ENCODE assay signal across 22 cellular contexts in genomic region chr15:81642451-81642990, GRCh38.
DNase-seq lines count a peak whose midpoint lies in the region; ATAC-seq, FAIRE-seq and TF ChIP-seq lines count a peak whose summit lies in the region.
"Had no signal": no experiment of that assay in that cellular context is flagged by ENCODE, and none has a peak within 500 bp of the region (broad histone marks: within the 10 kb centered on the region; RNA-seq: fewer than 3 reads in every experiment).

No MANE protein-coding gene starts in this region.

- H3K27me3 ChIP-seq in IMR-90 (ENCODE audit: control insufficient read depth, insufficient read depth, low read length) (no peaks in the 10 kb centered on the region), A673 (replicated peaks; ENCODE audit: insufficient read depth, low read depth, low read length, poor library complexity) (no peaks in the 10 kb centered on the region)
- H3K27me3 ChIP-seq: Peyer's patch had no signal

- peaks cover 11% of the 10 kb centered on the region for H3K4me1 ChIP-seq in IMR-90 (ENCODE audit: control insufficient read depth, insufficient read depth, low read length)
- H3K4me1 ChIP-seq in A673 (ENCODE audit: insufficient read depth, low read length, poor library complexity, severe bottlenecking), result no peaks in the 10 kb centered on the region
- H3K4me1 ChIP-seq: Peyer's patch had no signal

- H3K9me3 ChIP-seq in IMR-90 (ENCODE audit: control insufficient read depth, insufficient read depth, low read length) (no peaks in the 10 kb centered on the region), A673 (ENCODE audit: low read depth, low read length, poor library complexity, severe bottlenecking) (no peaks in the 10 kb centered on the region)
- H3K9me3 ChIP-seq: Peyer's patch, thoracic aorta had no signal

- no CpG with 5 or more reads among the region's 4 CpGs for WGBS in IMR-90 (ENCODE audit: extremely low coverage in 2 of 2, insufficient read length in 1 of 2), 2 experiments

- peak overlapping the region in 1 of 2 experiments; percentile 57; a peak in 3 of 4 replicates for H4K8ac ChIP-seq in IMR-90 (ENCODE audit: low read depth in 2 of 2, low read length in 2 of 2)

- POLR2A ChIA-PET in IMR-90 (lab: Charles Lee; ENCODE audit: unreplicated experiment), result interaction anchor here (0.6 kb wide), 1 partner anchor 449 kb away, joined by 3 read pairs; no protein-coding TSS in a partner anchor
- POLR2A ChIA-PET in A673 (lab: Charles Lee; ENCODE audit: low non-redundant PET), result no interaction called here

- no peaks in the 10 kb centered on the region for H4K20me1 ChIP-seq in IMR-90 (ENCODE audit: insufficient read depth, low read length)

- H3K27ac Mint-ChIP-seq in nephron, result peak overlapping the region in 2 of 3 experiments; percentile 34 to 74
- H3K27ac Mint-ChIP-seq: activated CD8-positive, alpha-beta T cell treated with anti-CD3 and anti-CD28 coated beads for 36 hours; activated naive CD4-positive, alpha-beta T cell treated with anti-CD3 and anti-CD28 coated beads, Interleukin-2, amount 10 ng/mL, durations not matched to agents 7 days and 5 days; activated T-cell treated with anti-CD3 and anti-CD28 coated beads, Interleukin-2, amount 50 U/mL, for 24 hours; GM23338; IgD-negative memory B cell; stimulated activated effector memory CD8-positive, alpha-beta T cell treated with anti-CD3 and anti-CD28 coated beads, Interleukin-12 subunit alpha, Interleukin-12 subunit beta, amount 100 ng/mL, for 72 hours; WTC11 had no signal

- BruUV-seq in IMR-90 (replicated peaks; lab: Mats Ljungman, UMichigan), result no TSS peak
- BruUV-seq in A673 (replicated peaks; lab: Mats Ljungman, UMichigan), result no TSS peak

- H3K4ac ChIP-seq in IMR-90 (ENCODE audit: low read depth, low read length), result peak overlapping the region; percentile 81; the same call in 1 of the 2 replicates

- dilution Hi-C loops in IMR-90 (cut with HindIII; ENCODE audit: low sequenced_read_pairs, unreplicated experiment), result no loop called here

- H3K4me3 Mint-ChIP-seq in nephron, result no peak overlapping the region
- H3K4me3 Mint-ChIP-seq: activated CD8-positive, alpha-beta T cell treated with anti-CD3 and anti-CD28 coated beads for 36 hours; activated naive CD4-positive, alpha-beta T cell treated with anti-CD3 and anti-CD28 coated beads, Interleukin-2, amount 10 ng/mL, durations not matched to agents 7 days and 5 days; activated T-cell treated with anti-CD3 and anti-CD28 coated beads, Interleukin-2, amount 50 U/mL, for 24 hours; GM23338; IgD-negative memory B cell; stimulated activated effector memory CD8-positive, alpha-beta T cell treated with anti-CD3 and anti-CD28 coated beads, Interleukin-12 subunit alpha, Interleukin-12 subunit beta, amount 100 ng/mL, for 72 hours; WTC11 had no signal

- no peak overlapping the region for H3K4me3 ChIP-seq in IMR-90 (ENCODE audit: insufficient read depth, low read depth, low read length)
- no peak overlapping the region for H3K4me3 ChIP-seq in A673 (ENCODE audit: low read depth, low read length, poor library complexity, severe bottlenecking)
- H3K4me3 ChIP-seq: GM23338, Peyer's patch, SK-N-MC, thoracic aorta had no signal

- H2AK9ac ChIP-seq in IMR-90 (replicated peaks; ENCODE audit: low read depth, low read length, poor library complexity), result no peak overlapping the region

- no peak for TF ChIP-seq RAD21 in IMR-90 (IDR thresholded peaks at IDR 0.05; ENCODE audit: low read length)

- peak overlapping the region; percentile 93; the same call in 1 of the 2 replicates for H4K5ac ChIP-seq in IMR-90 (ENCODE audit: low read depth, low read length)

- peak overlapping the region; percentile 22 for H3K56ac ChIP-seq in IMR-90 (ENCODE audit: extremely low read depth, insufficient read depth, low read length)

- H3K9me3 Mint-ChIP-seq in nephron, result peaks cover 26% of the 10 kb centered on the region
- H3K9me3 Mint-ChIP-seq: activated CD8-positive, alpha-beta T cell treated with anti-CD3 and anti-CD28 coated beads for 36 hours; activated naive CD4-positive, alpha-beta T cell treated with anti-CD3 and anti-CD28 coated beads, Interleukin-2, amount 10 ng/mL, durations not matched to agents 7 days and 5 days; activated T-cell treated with anti-CD3 and anti-CD28 coated beads, Interleukin-2, amount 50 U/mL, for 24 hours; GM23338; IgD-negative memory B cell had no signal

- H3K36me3 ChIP-seq in IMR-90 (ENCODE audit: control insufficient read depth, insufficient read depth, low read length) (no peaks in the 10 kb centered on the region), A673 (ENCODE audit: insufficient read depth, low read length, poor library complexity, severe bottlenecking) (no peaks in the 10 kb centered on the region)
- H3K36me3 ChIP-seq: Peyer's patch, thoracic aorta had no signal

- H2AK5ac ChIP-seq in IMR-90 (ENCODE audit: low read depth, low read length), result no peak overlapping the region

- H3K36me3 Mint-ChIP-seq in nephron (ENCODE audit: low read depth), result peaks cover 22% of the 10 kb centered on the region
- H3K36me3 Mint-ChIP-seq: activated naive CD4-positive, alpha-beta T cell treated with anti-CD3 and anti-CD28 coated beads, Interleukin-2, amount 10 ng/mL, durations not matched to agents 7 days and 5 days; IgD-negative memory B cell; stimulated activated effector memory CD8-positive, alpha-beta T cell treated with anti-CD3 and anti-CD28 coated beads, Interleukin-12 subunit alpha, Interleukin-12 subunit beta, amount 100 ng/mL, for 72 hours had no signal

- intact Hi-C loops in IMR-90 (cut with micrococcal nuclease) (loop anchor here (1.0 to 5.0 kb wide), 4 partner anchors 160 to 555 kb away; partner anchors contain the start of gene MEX3B), A673 (cut with micrococcal nuclease; ENCODE audit: unreplicated experiment) (no loop called here)

- no peak overlapping the region for H3K14ac ChIP-seq in IMR-90 (replicated peaks; ENCODE audit: low read depth, low read length)

- H3K4me1 Mint-ChIP-seq in nephron, result peaks cover 5% of the 10 kb centered on the region
- H3K4me1 Mint-ChIP-seq: activated naive CD4-positive, alpha-beta T cell treated with anti-CD3 and anti-CD28 coated beads, Interleukin-2, amount 10 ng/mL, durations not matched to agents 7 days and 5 days; IgD-negative memory B cell; stimulated activated effector memory CD8-positive, alpha-beta T cell treated with anti-CD3 and anti-CD28 coated beads, Interleukin-12 subunit alpha, Interleukin-12 subunit beta, amount 100 ng/mL, for 72 hours had no signal

- H2BK15ac ChIP-seq in IMR-90 (ENCODE audit: low read depth, low read length), result 0 out of 3 replicates have a peak overlapping the region, but pooled peaks have one; percentile 16

- peak overlapping the region; percentile 31; the same call in 1 of the 2 replicates for H3K23ac ChIP-seq in IMR-90 (ENCODE audit: low read depth, low read length)

- H3K4me2 ChIP-seq in IMR-90 (ENCODE audit: low read depth, low read length), result peak overlapping the region; percentile 34
- H3K4me2 ChIP-seq: GM23338 had no signal

- no peak for TF ChIP-seq POLR2A in IMR-90 (IDR thresholded peaks at IDR 0.05; ENCODE audit: low read depth, low read length)

- peak overlapping the region; percentile 51 for H2BK5ac ChIP-seq in IMR-90 (ENCODE audit: low read depth, low read length, poor library complexity, severe bottlenecking)

- peak overlapping the region; percentile 23; the same call in 1 of the 2 replicates for H2BK20ac ChIP-seq in IMR-90 (ENCODE audit: low read depth, low read length)

- H3K9me1 ChIP-seq in IMR-90 (ENCODE audit: insufficient read depth, low read length), result peaks cover 3% of the 10 kb centered on the region; the same call in 1 of the 2 replicates

- TF ChIP-seq CTCF in IMR-90 (conservative IDR thresholded peaks at IDR 0.05; ENCODE audit: low read depth, low read length) (no peak), nephron (IDR thresholded peaks at IDR 0.05; ENCODE audit: unreplicated experiment in 3 of 3) (no peak), A673 (conservative IDR thresholded peaks at IDR 0.05; ENCODE audit: low read depth, low read length) (no peak)

- peak overlapping the region; percentile 85 for H2BK120ac ChIP-seq in IMR-90 (ENCODE audit: low read depth, low read length)

- FAIRE-seq in endometrium (lab: Jason Lieb, UNC), result peak; percentile 67
- FAIRE-seq: colon, endothelial cell of umbilical vein had no signal

- no peak overlapping the region for H2AFZ ChIP-seq in IMR-90 (replicated peaks; ENCODE audit: low read length, poor library complexity)
- H2AFZ ChIP-seq: GM23338 had no signal

- peak overlapping the region; percentile 50 for H4K91ac ChIP-seq in IMR-90 (ENCODE audit: insufficient read depth, low read depth, low read length)

- H3K27me3 Mint-ChIP-seq in nephron (ENCODE audit: low read depth), result no peaks in the 10 kb centered on the region
- H3K27me3 Mint-ChIP-seq: activated CD8-positive, alpha-beta T cell treated with anti-CD3 and anti-CD28 coated beads for 36 hours; activated naive CD4-positive, alpha-beta T cell treated with anti-CD3 and anti-CD28 coated beads, Interleukin-2, amount 10 ng/mL, durations not matched to agents 7 days and 5 days; IgD-negative memory B cell had no signal

- in situ Hi-C loops in IMR-90 (cut with MboI; ENCODE audit: low sequenced_read_pairs), result no loop called here

- DNase-seq in DMS 273 (lab: John Stamatoyannopoulos, UW; ENCODE audit: unreplicated experiment) (peak; percentile 71), IMR-90 (peak; percentile 97), A673 (ENCODE audit: low spot score) (no peak), NCI-H345 (lab: John Stamatoyannopoulos, UW) (no peak), inferior parietal cortex (ENCODE audit: extremely low spot score) (no peak)
- DNase-seq in activated T-cell treated with anti-CD3 and anti-CD28 coated beads, Interleukin-2, amount 50 U/mL, for 1 hour, result no peak
- DNase-seq: activated CD8-positive, alpha-beta T cell treated with anti-CD3 and anti-CD28 coated beads for 36 hours; activated naive CD4-positive, alpha-beta T cell treated with anti-CD3 and anti-CD28 coated beads, Interleukin-2, amount 10 ng/mL, durations not matched to agents 7 days and 5 days; activated T-cell treated with anti-CD3 and anti-CD28 coated beads, Interleukin-2, amount 50 U/mL, for 24 hours; aorta; NCI-H2171 treated with DMSO at 0.1 percent for 48 hours; Peyer's patch had no signal

- peak overlapping the region; percentile 96 for H3K18ac ChIP-seq in IMR-90 (ENCODE audit: low read depth, low read length)

- H3K79me1 ChIP-seq in IMR-90 (ENCODE audit: low read depth in 1 of 2, low read length in 2 of 2), result no peaks in the 10 kb centered on the region

- H3K27ac ChIP-seq in IMR-90 (ENCODE audit: insufficient read depth, low read length), result peak overlapping the region; percentile 93; the same call in 1 of the 2 replicates
- no peak overlapping the region for H3K27ac ChIP-seq in A673 (ENCODE audit: low read depth, low read length, poor library complexity, severe bottlenecking)
- H3K27ac ChIP-seq: SK-N-MC, thoracic aorta had no signal

- CTCF ChIA-PET in IMR-90 (lab: Yijun Ruan, JAX) (no interaction called here), A673 (lab: Charles Lee) (no interaction called here)

- peak overlapping the region; percentile 28; the same call in 1 of the 2 replicates for H3K9ac ChIP-seq in IMR-90 (ENCODE audit: low read depth, low read length)

- ATAC-seq in IMR-90 (ENCODE audit: low read depth), result peak; percentile 95
- ATAC-seq: activated CD8-positive, alpha-beta T cell treated with anti-CD3 and anti-CD28 coated beads for 36 hours; GM23338; stimulated activated effector memory CD8-positive, alpha-beta T cell treated with anti-CD3 and anti-CD28 coated beads, Interleukin-12 subunit alpha, Interleukin-12 subunit beta, amount 100 ng/mL, for 72 hours; WTC11 had no signal

Comparison
In these comparisons a context has a peak if more than half of its experiments do, and no peak if none do; other contexts are left out.
1. DNase-seq: peak in DMS 273 (single experiment) and IMR-90 (single experiment); none in A673 (single experiment), activated T-cell treated with anti-CD3 and anti-CD28 coated beads, Interleukin-2, amount 50 U/mL, for 1 hour (single experiment), NCI-H345 (single experiment) and inferior parietal cortex (single experiment).